In the genomic region with DNA sequence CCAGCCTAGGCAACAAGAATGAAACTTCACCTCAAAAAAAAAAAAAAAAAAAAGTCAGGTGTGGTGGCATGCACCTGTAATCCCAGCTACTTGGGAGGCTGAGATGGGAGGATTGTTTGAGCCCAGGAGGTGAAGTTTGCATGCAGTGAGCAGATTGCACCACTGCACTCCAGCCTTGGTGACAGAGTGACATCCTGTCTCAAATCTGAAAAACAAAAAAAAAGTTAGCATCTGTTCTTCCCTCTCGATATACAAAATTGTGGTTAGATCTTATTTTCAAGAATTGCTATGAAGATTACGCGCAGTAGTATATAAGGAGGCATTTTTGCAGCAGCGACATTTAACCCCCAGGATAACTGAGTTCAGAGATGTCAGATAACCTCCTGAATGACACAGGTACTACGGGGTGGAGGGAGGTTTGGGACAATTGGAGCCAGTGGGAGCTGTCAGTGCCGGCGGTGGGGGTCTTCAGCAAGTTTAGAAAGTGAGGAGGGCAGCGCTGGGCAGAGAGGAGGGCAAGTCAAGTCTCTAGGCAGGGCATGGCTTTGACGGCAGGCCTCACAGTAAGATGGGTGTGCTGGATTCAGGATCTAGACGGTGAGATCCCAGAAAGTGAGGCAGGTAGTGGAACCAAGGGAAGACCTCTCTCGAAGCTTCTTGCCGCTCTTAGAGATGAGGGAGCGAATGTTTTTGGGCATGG, we compare ENCODE assay signal across 22 cellular contexts. TPM values are rescaled to one million over a fixed set of nuclear protein-coding genes. Genes with fewer than 3 reads are reported as not detected.
A peak's percentile ranks its signal among the peaks of the same experiment; 100 is the strongest.
DNase-seq lines count a peak whose midpoint lies in the region; ATAC-seq and TF ChIP-seq lines count a peak whose summit lies in the region.
"Had no signal": no experiment of that assay in that cellular context is flagged by ENCODE, and none has a peak within 500 bp of the region (broad histone marks: within the 10 kb centered on the region; RNA-seq: fewer than 3 reads in every experiment).

No MANE protein-coding gene starts in this region.

- H3K9me2 ChIP-seq in SU-DHL-6 (replicated peaks; ENCODE audit: insufficient read depth, low read length): no peaks in the 10 kb centered on the region

- POLR2A ChIA-PET in WTC11 (lab: Charles Lee): interaction anchor here (1.5 kb wide), 1 partner anchor 44 kb away, joined by 4 read pairs; no protein-coding TSS in a partner anchor

- H3K27ac ChIP-seq in left ventricle myocardium inferior (replicated peaks) (peak overlapping the region; percentile 90), heart left ventricle (peak overlapping the region in 6 of 12 donors; percentile 22 to 86 (median 34)), SU-DHL-6 (ENCODE audit: low read depth, low read length) (peak overlapping the region; percentile 86)
- H3K27ac ChIP-seq: lower lobe of right lung, thyroid gland had no signal

- H3K4me3 ChIP-seq in left ventricle myocardium inferior (no peak overlapping the region), heart left ventricle (no peak overlapping the region), SU-DHL-6 (ENCODE audit: insufficient read depth, low read length, poor library complexity, severe bottlenecking) (peak overlapping the region; percentile 2)
- H3K4me3 ChIP-seq: GM23338, lower lobe of right lung, thyroid gland had no signal

- H3K4me3 Mint-ChIP-seq in mesothelial cell of epicardium (no peak overlapping the region), WTC11 (no peak overlapping the region)
- H3K4me3 Mint-ChIP-seq in activated T-cell treated with anti-CD3 and anti-CD28 coated beads, Interleukin-2, amount 50 U/mL, for 24 hours: no peak overlapping the region
- H3K4me3 Mint-ChIP-seq: activated CD4-positive, alpha-beta T cell treated with anti-CD3 and anti-CD28 coated beads, Interleukin-2, amount 10 ng/mL, durations not matched to agents 7 days and 5 days; GM23338; naive thymus-derived CD8-positive, alpha-beta T cell; stimulated activated effector memory CD8-positive, alpha-beta T cell treated with anti-CD3 and anti-CD28 coated beads, Interleukin-12 subunit alpha, Interleukin-12 subunit beta, amount 100 ng/mL, for 72 hours had no signal

- H3K27me3 ChIP-seq in left ventricle myocardium inferior (ENCODE audit: low read depth) (no peaks in the 10 kb centered on the region), heart left ventricle (no peaks in the 10 kb centered on the region), SU-DHL-6 (ENCODE audit: low read length) (no peaks in the 10 kb centered on the region)
- H3K27me3 ChIP-seq: thyroid gland had no signal

- 89 to 94% (median 91%) methylated on average over 13 of the region's 13 CpGs for WGBS in heart left ventricle, 4 donors

- TF ChIP-seq POLR2A in heart left ventricle (IDR thresholded peaks at IDR 0.05): no peak

- TF ChIP-seq CTCF in left ventricle myocardium inferior (IDR thresholded peaks at IDR 0.05; ENCODE audit: borderline replicate concordance) (no peak), heart left ventricle (IDR thresholded peaks at IDR 0.05) (no peak), SU-DHL-6 (IDR thresholded peaks at IDR 0.05; ENCODE audit: insufficient read depth, low read length, poor library complexity, severe bottlenecking) (no peak), mesothelial cell of epicardium (IDR thresholded peaks at IDR 0.05; ENCODE audit: unreplicated experiment) (no peak), WTC11 (IDR thresholded peaks at IDR 0.05) (no peak)

- H3K4me1 ChIP-seq in left ventricle myocardium inferior (peaks cover 64% of the 10 kb centered on the region), heart left ventricle (peaks cover 0 to 59% (median 29%) of the 10 kb centered on the region in 12 donors)

- no peak overlapping the region for H2AFZ ChIP-seq in SU-DHL-6 (ENCODE audit: low read depth, low read length, severe bottlenecking)
- H2AFZ ChIP-seq: GM23338 had no signal

- H3K27me3 Mint-ChIP-seq in mesothelial cell of epicardium (ENCODE audit: low read depth) (peaks cover 12% of the 10 kb centered on the region), WTC11 (ENCODE audit: low read depth) (no peaks in the 10 kb centered on the region; the same call in 1 of the 2 replicates)
- H3K27me3 Mint-ChIP-seq in activated T-cell treated with anti-CD3 and anti-CD28 coated beads, Interleukin-2, amount 50 U/mL, for 24 hours: peaks cover 8% of the 10 kb centered on the region

- H3K9ac ChIP-seq in SU-DHL-6 (ENCODE audit: low read length): peak overlapping the region; percentile 9; the same call in 1 of the 2 replicates

- H3K9me3 ChIP-seq in left ventricle myocardium inferior (replicated peaks): no peaks in the 10 kb centered on the region
- no peaks in the 10 kb centered on the region for H3K9me3 ChIP-seq in heart left ventricle
- H3K9me3 ChIP-seq in SU-DHL-6 (ENCODE audit: insufficient read depth, low read length): no peaks in the 10 kb centered on the region
- H3K9me3 ChIP-seq: lower lobe of right lung, thyroid gland had no signal

- H3K79me2 ChIP-seq in SU-DHL-6 (ENCODE audit: insufficient read depth, low read length): no peaks in the 10 kb centered on the region

- peak overlapping the region; percentile 75 for H3K27ac Mint-ChIP-seq in mesothelial cell of epicardium
- no peak overlapping the region for H3K27ac Mint-ChIP-seq in WTC11
- H3K27ac Mint-ChIP-seq in activated T-cell treated with anti-CD3 and anti-CD28 coated beads, Interleukin-2, amount 50 U/mL, for 24 hours: no peak overlapping the region
- H3K27ac Mint-ChIP-seq: activated CD4-positive, alpha-beta T cell treated with anti-CD3 and anti-CD28 coated beads, Interleukin-2, amount 10 ng/mL, durations not matched to agents 7 days and 5 days; GM23338; naive thymus-derived CD8-positive, alpha-beta T cell; stimulated activated effector memory CD8-positive, alpha-beta T cell treated with anti-CD3 and anti-CD28 coated beads, Interleukin-12 subunit alpha, Interleukin-12 subunit beta, amount 100 ng/mL, for 72 hours had no signal

- H4K20me1 ChIP-seq in SU-DHL-6 (ENCODE audit: low read depth, low read length): no peaks in the 10 kb centered on the region

- H3K36me3 ChIP-seq in left ventricle myocardium inferior (no peaks in the 10 kb centered on the region), heart left ventricle (no peaks in the 10 kb centered on the region), SU-DHL-6 (ENCODE audit: low read length) (no peaks in the 10 kb centered on the region)
- H3K36me3 ChIP-seq: lower lobe of right lung, thyroid gland had no signal

- H3K4me1 Mint-ChIP-seq in mesothelial cell of epicardium (peaks cover 56% of the 10 kb centered on the region), WTC11 (peaks cover 29% of the 10 kb centered on the region)
- H3K4me1 Mint-ChIP-seq in activated T-cell treated with anti-CD3 and anti-CD28 coated beads, Interleukin-2, amount 50 U/mL, for 24 hours (ENCODE audit: low read depth): peaks cover 11% of the 10 kb centered on the region

- peak overlapping the region; percentile 47 for H3K4me2 ChIP-seq in SU-DHL-6 (ENCODE audit: low read depth, low read length, poor library complexity, severe bottlenecking)
- H3K4me2 ChIP-seq: GM23338 had no signal

- CTCF ChIA-PET in WTC11 (lab: Charles Lee): interaction anchor here (1.3 to 3.2 kb wide), 3 partner anchors 11 to 360 kb away, joined by 5 to 11 read pairs (median 6); no protein-coding TSS in a partner anchor

- DNase-seq in left ventricle myocardium inferior: no peak
- no peak for DNase-seq in heart left ventricle
- no peak for DNase-seq in mesothelial cell of epicardium (ENCODE audit: low spot score in 2 of 2, unreplicated experiment in 2 of 2)
- no peak for DNase-seq in WTC11 (ENCODE audit: low spot score)
- DNase-seq in COLO668 (lab: John Stamatoyannopoulos, UW; ENCODE audit: unreplicated experiment): no peak
- DNase-seq in activated T-cell treated with anti-CD3 and anti-CD28 coated beads, Interleukin-2, amount 50 U/mL, for 24 hours: no peak
- DNase-seq: activated CD4-positive, alpha-beta T cell treated with anti-CD3 and anti-CD28 coated beads, Interleukin-2, amount 10 ng/mL, durations not matched to agents 7 days and 5 days; activated CD8-positive, alpha-beta memory T cell treated with anti-CD3 and anti-CD28 coated beads, Interleukin-2, amount 50 U/mL, for 4 hours; activated gamma-delta T cell treated with Interleukin-2 at 50 U/mL for 16 hours; amygdala; DMS53; effector memory CD4-positive, alpha-beta T cell; KG1; lower lobe of right lung; naive thymus-derived CD8-positive, alpha-beta T cell; NCI-H774; stimulated activated CD4-positive, alpha-beta T cell treated with anti-CD3 and anti-CD28 coated beads, Interleukin-12 subunit alpha, Interleukin-12 subunit beta, amount 100 ng/mL, for 4 hours; thyroid gland had no signal

- peaks cover 24% of the 10 kb centered on the region for H3F3A ChIP-seq in SU-DHL-6 (ENCODE audit: insufficient read depth)

- intact Hi-C loops in left ventricle myocardium inferior (cut with micrococcal nuclease): no loop called here
- intact Hi-C loops in heart left ventricle (cut with DNase I): no loop called here

- H3K36me3 Mint-ChIP-seq in mesothelial cell of epicardium: no peaks in the 10 kb centered on the region
- H3K36me3 Mint-ChIP-seq in WTC11: no peaks in the 10 kb centered on the region
- H3K36me3 Mint-ChIP-seq in activated T-cell treated with anti-CD3 and anti-CD28 coated beads, Interleukin-2, amount 50 U/mL, for 24 hours (ENCODE audit: low read depth): no peaks in the 10 kb centered on the region
- H3K36me3 Mint-ChIP-seq: naive thymus-derived CD8-positive, alpha-beta T cell; stimulated activated effector memory CD8-positive, alpha-beta T cell treated with anti-CD3 and anti-CD28 coated beads, Interleukin-12 subunit alpha, Interleukin-12 subunit beta, amount 100 ng/mL, for 72 hours had no signal

- ATAC-seq in heart left ventricle (no peak), HG03097 (IDR thresholded peaks at IDR 0.05; ENCODE audit: low FRiP score, unreplicated experiment) (no peak), WTC11 (no peak)
- ATAC-seq: lower lobe of right lung; naive thymus-derived CD8-positive, alpha-beta T cell had no signal

- H3K9me3 Mint-ChIP-seq in mesothelial cell of epicardium (no peaks in the 10 kb centered on the region), WTC11 (no peaks in the 10 kb centered on the region)
- H3K9me3 Mint-ChIP-seq in activated T-cell treated with anti-CD3 and anti-CD28 coated beads, Interleukin-2, amount 50 U/mL, for 24 hours: no peaks in the 10 kb centered on the region
- H3K9me3 Mint-ChIP-seq: activated CD4-positive, alpha-beta T cell treated with anti-CD3 and anti-CD28 coated beads, Interleukin-2, amount 10 ng/mL, durations not matched to agents 7 days and 5 days; GM23338; naive thymus-derived CD8-positive, alpha-beta T cell; stimulated activated effector memory CD8-positive, alpha-beta T cell treated with anti-CD3 and anti-CD28 coated beads, Interleukin-12 subunit alpha, Interleukin-12 subunit beta, amount 100 ng/mL, for 72 hours had no signal

RNA-seq across cellular contexts. Expression of a gene that starts 26.2 kb away (rescaled TPM):
- total RNA-seq in left ventricle myocardium inferior (41.8 TPM), heart left ventricle (10 to 100 TPM; 37.4 to 66.1 (median 39.1) TPM), mesothelial cell of epicardium (41.4 to 46.6 TPM (median 46.0 TPM) in 3 replicates), WTC11 (2021) (58.6 to 61.6 TPM (median 59.1 TPM) in 3 replicates)
- polyA plus RNA-seq in heart left ventricle: 100 to 1,000 TPM in 1 of 2 donors, 10 to 100 TPM in 1; 55.3 to 105 TPM

RNA-seq across cellular contexts. Expression of a gene that starts 56.2 kb away (rescaled TPM):
- total RNA-seq in left ventricle myocardium inferior (359 TPM), heart left ventricle (100 to 1,000 TPM in 7 of 9 donors, 10 to 100 TPM in 2; 83.0 to 238 (median 171) TPM), mesothelial cell of epicardium (181 to 186 TPM (median 185 TPM) in 3 replicates), WTC11 (2021) (41.9 to 44.4 TPM (median 43.8 TPM) in 3 replicates)
- 100 to 1,000 TPM; 139 to 254 TPM for polyA plus RNA-seq in heart left ventricle
- polyA plus RNA-seq: naive thymus-derived CD8-positive, alpha-beta T cell had no signal
